ENCODE assay signal across 8 cellular contexts in genomic region chr12:72476301-72476700, GRCh38.
"Had no signal": no experiment of that assay in that cellular context is flagged by ENCODE, and none has a peak within 500 bp of the region (broad histone marks: within the 10 kb centered on the region; RNA-seq: fewer than 3 reads in every experiment).

No MANE protein-coding gene starts in this region.

- H3K4me3 ChIP-seq: GM23248, HAP-1 had no signal

- ATAC-seq: HCT116 had no signal

- DNase-seq: GM23248, GOT3, H7, HFFc6, KBM-7 had no signal

- H3K27ac ChIP-seq: GM23248, HL-60 had no signal

- H3K9me3 ChIP-seq: HAP-1 had no signal

- H3K4me1 ChIP-seq: HAP-1 had no signal
